Comparison of ENCODE assay signal across 8 cellular contexts in genomic region chr1:151197863-151198253, GRCh38. TPM values are rescaled to one million over a fixed set of nuclear protein-coding genes. Genes with fewer than 3 reads are reported as not detected.
A peak's percentile ranks its signal among the peaks of the same experiment; 100 is the strongest.
DNase-seq lines count a peak whose midpoint lies in the region; ATAC-seq and TF ChIP-seq lines count a peak whose summit lies in the region.

No MANE protein-coding gene starts in this region.

- peak overlapping the region; percentile 93 for H3K27ac ChIP-seq in VCaP
- peak overlapping the region; percentile 28 for H3K27ac ChIP-seq in right cardiac atrium (ENCODE audit: low read length)

- H3K4me3 Mint-ChIP-seq in activated CD4-positive, alpha-beta T cell treated with anti-CD3 and anti-CD28 coated beads, Interleukin-2, amount 10 ng/mL, durations not matched to agents 7 days and 5 days, result peak overlapping the region; percentile 100
- peak overlapping the region; percentile 99 for H3K4me3 Mint-ChIP-seq in stimulated activated memory B cell treated with anti-CD40 and anti-IgM and Interleukin-4, amounts not matched to agents 10 μg/mL and 1 μg/mL and 100 μg/mL, for 72 hours

- 7% methylated on average over 10 of the region's 10 CpGs for WGBS in right cardiac atrium

- no peaks in the 10 kb centered on the region for H3K9me3 ChIP-seq in right cardiac atrium (ENCODE audit: control insufficient read depth, low read length)

- H3K27me3 ChIP-seq in right cardiac atrium (ENCODE audit: control insufficient read depth, insufficient read depth), result no peaks in the 10 kb centered on the region

- CTCF ChIA-PET in activated CD4-positive, alpha-beta T cell treated with anti-CD3 and anti-CD28 coated beads, Interleukin-2, amount 10 ng/mL, durations not matched to agents 7 days and 5 days (lab: Charles Lee), result no interaction called here

- ATAC-seq in right cardiac atrium (no peak), sciatic nerve (no peak), GM19035 (IDR thresholded peaks at IDR 0.05; ENCODE audit: unreplicated experiment) (no peak)
- no peak for ATAC-seq in stimulated activated memory B cell treated with anti-CD40 and anti-IgM and Interleukin-4, amounts not matched to agents 10 μg/mL and 1 μg/mL and 100 μg/mL, for 72 hours

- H3K36me3 Mint-ChIP-seq in activated CD4-positive, alpha-beta T cell treated with anti-CD3 and anti-CD28 coated beads, Interleukin-2, amount 10 ng/mL, durations not matched to agents 7 days and 5 days (ENCODE audit: low read depth), result peaks cover 24% of the 10 kb centered on the region
- H3K36me3 Mint-ChIP-seq in stimulated activated memory B cell treated with anti-CD40 and anti-IgM and Interleukin-4, amounts not matched to agents 10 μg/mL and 1 μg/mL and 100 μg/mL, for 72 hours, result peaks cover 19% of the 10 kb centered on the region

- no peak for DNase-seq in activated CD4-positive, alpha-beta T cell treated with anti-CD3 and anti-CD28 coated beads, Interleukin-2, amount 10 ng/mL, durations not matched to agents 7 days and 5 days
- no peak for DNase-seq in activated CD4-positive, alpha-beta T cell treated with anti-CD3 and anti-CD28 coated beads, Interleukin-2, amount 50 U/mL, for 4 hours
- DNase-seq in right cardiac atrium (no peak), sciatic nerve (ENCODE audit: low spot score) (no peak)
- DNase-seq in stimulated activated CD4-positive, alpha-beta T cell treated with anti-CD3 and anti-CD28 coated beads, Interleukin-4, amount 100 ng/mL, for 1 hour, result no peak

- peak overlapping the region; percentile 93 for H3K27ac Mint-ChIP-seq in activated CD4-positive, alpha-beta T cell treated with anti-CD3 and anti-CD28 coated beads, Interleukin-2, amount 10 ng/mL, durations not matched to agents 7 days and 5 days
- peak overlapping the region; percentile 99 for H3K27ac Mint-ChIP-seq in stimulated activated memory B cell treated with anti-CD40 and anti-IgM and Interleukin-4, amounts not matched to agents 10 μg/mL and 1 μg/mL and 100 μg/mL, for 72 hours

- H3K4me3 ChIP-seq in right cardiac atrium (ENCODE audit: low read length), result peak overlapping the region; percentile 45

- intact Hi-C loops in right cardiac atrium (cut with DNase I) (loop anchor here in 3 of 4 donors (2.0 to 5.0 kb wide), 2 partner anchors 53 to 54 kb away; partner anchors contain the start of gene PSMD4 (in 2 of the 3)), sciatic nerve (cut with DNase I) (loop anchor here (5.0 kb wide), 1 partner anchor 54 kb away; the partner anchor contains the start of gene PSMD4)

- H3K27me3 Mint-ChIP-seq in activated CD4-positive, alpha-beta T cell treated with anti-CD3 and anti-CD28 coated beads, Interleukin-2, amount 10 ng/mL, durations not matched to agents 7 days and 5 days, result peaks cover 4% of the 10 kb centered on the region
- H3K27me3 Mint-ChIP-seq in stimulated activated memory B cell treated with anti-CD40 and anti-IgM and Interleukin-4, amounts not matched to agents 10 μg/mL and 1 μg/mL and 100 μg/mL, for 72 hours, result no peaks in the 10 kb centered on the region

- TF ChIP-seq CTCF in VCaP (conservative IDR thresholded peaks at IDR 0.05), result no peak

- no peaks in the 10 kb centered on the region for H3K4me1 ChIP-seq in right cardiac atrium (ENCODE audit: control insufficient read depth, insufficient read depth, low read length)

- POLR2A ChIA-PET in activated CD4-positive, alpha-beta T cell treated with anti-CD3 and anti-CD28 coated beads, Interleukin-2, amount 10 ng/mL, durations not matched to agents 7 days and 5 days (lab: Charles Lee), result no interaction called here

- H3K9me3 Mint-ChIP-seq in activated CD4-positive, alpha-beta T cell treated with anti-CD3 and anti-CD28 coated beads, Interleukin-2, amount 10 ng/mL, durations not matched to agents 7 days and 5 days, result no peaks in the 10 kb centered on the region
- no peaks in the 10 kb centered on the region for H3K9me3 Mint-ChIP-seq in stimulated activated memory B cell treated with anti-CD40 and anti-IgM and Interleukin-4, amounts not matched to agents 10 μg/mL and 1 μg/mL and 100 μg/mL, for 72 hours

- H3K4me1 Mint-ChIP-seq in activated CD4-positive, alpha-beta T cell treated with anti-CD3 and anti-CD28 coated beads, Interleukin-2, amount 10 ng/mL, durations not matched to agents 7 days and 5 days, result peaks cover 38% of the 10 kb centered on the region
- H3K4me1 Mint-ChIP-seq in stimulated activated memory B cell treated with anti-CD40 and anti-IgM and Interleukin-4, amounts not matched to agents 10 μg/mL and 1 μg/mL and 100 μg/mL, for 72 hours, result peaks cover 42% of the 10 kb centered on the region

RNA-seq across cellular contexts. Expression of gene PIP5K1A, which starts 0.5 kb away (rescaled TPM):
- total RNA-seq in activated CD4-positive, alpha-beta T cell treated with anti-CD3 and anti-CD28 coated beads, Interleukin-2, amount 10 ng/mL, durations not matched to agents 7 days and 5 days, result 10 to 100 TPM; 61.6 to 63.4 TPM
- total RNA-seq in right cardiac atrium (10 to 100 TPM; 33.7 to 50.7 (median 38.2) TPM), sciatic nerve (65.0 TPM)
- 20.4 TPM for polyA plus RNA-seq in right cardiac atrium

RNA-seq across cellular contexts. Expression of gene VPS72, which starts 7.9 kb away (rescaled TPM):
- total RNA-seq in activated CD4-positive, alpha-beta T cell treated with anti-CD3 and anti-CD28 coated beads, Interleukin-2, amount 10 ng/mL, durations not matched to agents 7 days and 5 days, result 10 to 100 TPM; 77.1 to 79.6 TPM
- total RNA-seq in right cardiac atrium (10 to 100 TPM; 40.0 to 52.3 (median 41.7) TPM), sciatic nerve (42.6 TPM)
- 37.3 TPM for polyA plus RNA-seq in right cardiac atrium

RNA-seq across cellular contexts. Expression of gene TMOD4, which starts 22.1 kb away (rescaled TPM):
- total RNA-seq in activated CD4-positive, alpha-beta T cell treated with anti-CD3 and anti-CD28 coated beads, Interleukin-2, amount 10 ng/mL, durations not matched to agents 7 days and 5 days, result 1 to 10 TPM; 2.0 to 2.7 TPM
- total RNA-seq in right cardiac atrium (not detected), sciatic nerve (0.76 TPM)
- polyA plus RNA-seq in right cardiac atrium, result 0.20 TPM

RNA-seq across cellular contexts. Expression of gene SCNM1, which starts 31.9 kb away (rescaled TPM):
- 10 to 100 TPM; 63.7 to 70.9 TPM for total RNA-seq in activated CD4-positive, alpha-beta T cell treated with anti-CD3 and anti-CD28 coated beads, Interleukin-2, amount 10 ng/mL, durations not matched to agents 7 days and 5 days
- total RNA-seq in right cardiac atrium (10 to 100 TPM; 18.3 to 25.6 (median 21.5) TPM), sciatic nerve (25.9 TPM)
- 23.7 TPM for polyA plus RNA-seq in right cardiac atrium

RNA-seq across cellular contexts. Expression of gene LYSMD1, which starts 32.2 kb away (rescaled TPM):
- total RNA-seq in activated CD4-positive, alpha-beta T cell treated with anti-CD3 and anti-CD28 coated beads, Interleukin-2, amount 10 ng/mL, durations not matched to agents 7 days and 5 days, result 1 to 10 TPM; 4.0 to 4.9 TPM
- 10 to 100 TPM in 3 of 4 donors, 1 to 10 TPM in 1; 8.5 to 16.5 (median 15.6) TPM for total RNA-seq in right cardiac atrium
- polyA plus RNA-seq in right cardiac atrium, result 9.9 TPM
- total RNA-seq in sciatic nerve, result 10.6 TPM
